In the genomic region with DNA sequence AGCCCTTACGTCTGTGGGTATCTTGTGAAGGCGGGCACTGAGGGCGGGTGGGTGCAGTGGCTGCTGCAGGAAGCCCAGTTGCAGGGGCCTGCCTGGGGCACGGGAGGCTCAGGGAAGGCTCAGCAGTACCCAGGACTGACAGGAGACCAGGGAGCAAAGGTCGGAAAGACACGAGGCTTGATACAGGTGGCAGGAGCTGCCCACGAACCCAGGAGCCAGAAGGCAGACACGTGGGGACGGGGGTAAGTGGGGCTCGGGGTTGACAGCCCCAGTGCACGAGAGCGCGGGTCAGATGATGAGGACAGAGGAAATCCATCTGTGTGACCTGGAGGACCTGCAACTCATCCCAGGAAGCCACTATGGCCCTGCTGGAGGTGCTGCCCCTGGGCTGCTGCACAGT, we compare ENCODE assay signal across 27 cellular contexts. TPM values are rescaled to one million over a fixed set of nuclear protein-coding genes. Genes with fewer than 3 reads are reported as not detected.
"Had no signal": no experiment of that assay in that cellular context is flagged by ENCODE, and none has a peak within 500 bp of the region (broad histone marks: within the 10 kb centered on the region; RNA-seq: fewer than 3 reads in every experiment).

No MANE protein-coding gene starts in this region.

- H3K9me3 ChIP-seq: adrenal gland, body of pancreas, esophagus squamous epithelium, mucosa of descending colon, pancreas, psoas muscle, testis, transverse colon had no signal

- H3K4me1 Mint-ChIP-seq: activated B cell treated with CpG ODN at 0.5 μM for 24 hours; activated CD4-positive, alpha-beta T cell treated with anti-CD3 and anti-CD28 coated beads for 36 hours; activated naive CD8-positive, alpha-beta T cell treated with anti-CD3 and anti-CD28 coated beads for 36 hours had no signal

- H3K27me3 Mint-ChIP-seq: activated B cell treated with CpG ODN at 0.5 μM for 24 hours; activated CD4-positive, alpha-beta T cell treated with anti-CD3 and anti-CD28 coated beads for 36 hours; activated naive CD8-positive, alpha-beta T cell treated with anti-CD3 and anti-CD28 coated beads for 36 hours; T-cell had no signal

- H3K27ac ChIP-seq: adrenal gland, body of pancreas, esophagus squamous epithelium, pancreas, psoas muscle, testis, transverse colon had no signal

- H3K27ac Mint-ChIP-seq: activated B cell treated with CpG ODN at 0.5 μM for 24 hours; activated CD4-positive, alpha-beta T cell treated with anti-CD3 and anti-CD28 coated beads for 36 hours; activated naive CD4-positive, alpha-beta T cell treated with anti-CD3 and anti-CD28 coated beads for 36 hours; activated naive CD8-positive, alpha-beta T cell treated with anti-CD3 and anti-CD28 coated beads for 36 hours; activated T-helper 1 cell treated with anti-CD3 and anti-CD28 coated beads, Interleukin-12 subunit alpha, Interleukin-12 subunit beta, Interleukin-2, Interleukin-4 antibody, amounts not matched to agents 30 ng/mL and 10 ng/mL and 1 ng/mL, durations not matched to agents 14 hours and 24 hours and 36 hours; T-cell; T-helper 2 cell treated with Interferon-gamma antibody and Interleukin-4, amounts not matched to agents 5 μg/mL and 100 μg/mL, for 36 hours had no signal

- FAIRE-seq: colon, islet of Langerhans, pancreas had no signal

- H3K27me3 ChIP-seq: adrenal gland, body of pancreas, esophagus squamous epithelium, pancreas, testis, transverse colon had no signal

- H3K4me3 ChIP-seq: adrenal gland, body of pancreas, esophagus squamous epithelium, lung, mucosa of descending colon, pancreas, psoas muscle, testis, transverse colon had no signal

- H3K4me1 ChIP-seq: body of pancreas, pancreas, testis, transverse colon had no signal

- H3K9me3 Mint-ChIP-seq: activated B cell treated with CpG ODN at 0.5 μM for 24 hours; activated naive CD4-positive, alpha-beta T cell treated with anti-CD3 and anti-CD28 coated beads for 36 hours; activated naive CD8-positive, alpha-beta T cell treated with anti-CD3 and anti-CD28 coated beads for 36 hours; activated T-helper 1 cell treated with anti-CD3 and anti-CD28 coated beads, Interleukin-12 subunit alpha, Interleukin-12 subunit beta, Interleukin-2, Interleukin-4 antibody, amounts not matched to agents 30 ng/mL and 10 ng/mL and 1 ng/mL, durations not matched to agents 14 hours and 24 hours and 36 hours; nephron; T-cell; T-helper 2 cell treated with Interferon-gamma antibody and Interleukin-4, amounts not matched to agents 5 μg/mL and 100 μg/mL, for 36 hours had no signal

- H3K4me3 Mint-ChIP-seq: activated B cell treated with CpG ODN at 0.5 μM for 24 hours; activated CD4-positive, alpha-beta T cell treated with anti-CD3 and anti-CD28 coated beads for 36 hours; activated naive CD4-positive, alpha-beta T cell treated with anti-CD3 and anti-CD28 coated beads for 36 hours; activated naive CD8-positive, alpha-beta T cell treated with anti-CD3 and anti-CD28 coated beads for 36 hours; activated T-helper 1 cell treated with anti-CD3 and anti-CD28 coated beads, Interleukin-12 subunit alpha, Interleukin-12 subunit beta, Interleukin-2, Interleukin-4 antibody, amounts not matched to agents 30 ng/mL and 10 ng/mL and 1 ng/mL, durations not matched to agents 14 hours and 24 hours and 36 hours; nephron; T-cell; T-helper 2 cell treated with Interferon-gamma antibody and Interleukin-4, amounts not matched to agents 5 μg/mL and 100 μg/mL, for 36 hours had no signal

- DNase-seq: activated B cell treated with CpG ODN at 0.5 μM for 24 hours; activated CD4-positive, alpha-beta T cell treated with anti-CD3 and anti-CD28 coated beads for 36 hours; activated CD4-positive, alpha-beta T cell treated with anti-CD3 and anti-CD28 coated beads, Interleukin-2, amount 50 U/mL, for 4 hours; activated effector memory CD4-positive, alpha-beta T cell treated with anti-CD3 and anti-CD28 coated beads, Interleukin-2, amount 50 U/mL, for 16 hours; activated naive CD4-positive, alpha-beta T cell treated with anti-CD3 and anti-CD28 coated beads for 36 hours; activated naive CD8-positive, alpha-beta T cell treated with anti-CD3 and anti-CD28 coated beads for 36 hours; activated T-cell treated with anti-CD3 and anti-CD28 coated beads for 4 hours; adrenal gland; body of pancreas; dermis blood vessel endothelial cell; effector CD4-positive, alpha-beta T cell; esophagus squamous epithelium; foreskin melanocyte; nucleus accumbens; stimulated activated naive CD4-positive, alpha-beta T cell treated with Interleukin-2 at 50 U/mL for 16 hours; T-cell; testis; transverse colon had no signal

- ATAC-seq: activated CD4-positive, alpha-beta T cell treated with anti-CD3 and anti-CD28 coated beads for 36 hours; body of pancreas; mucosa of descending colon; pancreas; psoas muscle; T-cell had no signal

RNA-seq across cellular contexts. Expression of gene CTXN1, which starts 54.2 kb away (rescaled TPM):
- total RNA-seq: activated B cell treated with CpG ODN at 0.5 μM for 24 hours had no signal
